16 cellular contexts compared by ENCODE assay signal in genomic region chr7:120334475-120334874, GRCh38.
A peak's percentile ranks its signal among the peaks of the same experiment; 100 is the strongest.
DNase-seq lines count a peak whose midpoint lies in the region; ATAC-seq and TF ChIP-seq lines count a peak whose summit lies in the region.
"Had no signal": no experiment of that assay in that cellular context is flagged by ENCODE, and none has a peak within 500 bp of the region (broad histone marks: within the 10 kb centered on the region; RNA-seq: fewer than 3 reads in every experiment).

No MANE protein-coding gene starts in this region.

- DNase-seq in Caco-2 (no peak), activated gamma-delta T cell treated with Interleukin-2 at 50 U/mL for 16 hours (no peak), HFFc6 (no peak)
- no peak for DNase-seq in activated CD4-positive, alpha-beta T cell treated with anti-CD3 and anti-CD28 coated beads for 4 hours
- DNase-seq: activated CD4-positive, alpha-beta T cell treated with anti-CD3 and anti-CD28 coated beads for 36 hours; activated effector memory CD4-positive, alpha-beta T cell treated with anti-CD3 and anti-CD28 coated beads, Interleukin-2, amount 50 U/mL, for 16 hours; body of pancreas; DND-41; effector memory CD4-positive, alpha-beta T cell; foreskin fibroblast; Peyer's patch; stimulated activated CD4-positive, alpha-beta T cell treated with anti-CD3 and anti-CD28 coated beads, Interleukin-2, amount 100 ng/mL, for 24 hours had no signal

- H3K36me3 ChIP-seq in Caco-2 (ENCODE audit: control insufficient read depth, insufficient read depth, low read length) = no peaks in the 10 kb centered on the region
- H3K36me3 ChIP-seq: Peyer's patch had no signal

- no peaks in the 10 kb centered on the region; the same call in 1 of the 2 replicates for H3K9me3 ChIP-seq in Caco-2
- H3K9me3 ChIP-seq: body of pancreas, Peyer's patch had no signal

- BruUV-seq in Caco-2 (replicated peaks; lab: Mats Ljungman, UMichigan) = no TSS peak

- no peaks in the 10 kb centered on the region for H3K9me3 Mint-ChIP-seq in Caco-2 (ENCODE audit: unreplicated experiment)
- peaks cover 13% of the 10 kb centered on the region; the same call in 1 of the 2 replicates for H3K9me3 Mint-ChIP-seq in HFFc6

- no peak overlapping the region for H3K4me3 ChIP-seq in Caco-2 (ENCODE audit: low read depth, low read length)
- H3K4me3 ChIP-seq: body of pancreas, Peyer's patch had no signal

- H3K4me1 Mint-ChIP-seq in Caco-2 (ENCODE audit: low read depth, unreplicated experiment) = no peaks in the 10 kb centered on the region
- H3K4me1 Mint-ChIP-seq in HFFc6 (ENCODE audit: low read depth) = no peaks in the 10 kb centered on the region
- H3K4me1 Mint-ChIP-seq: activated CD4-positive, alpha-beta T cell treated with anti-CD3 and anti-CD28 coated beads for 36 hours had no signal

- no peaks in the 10 kb centered on the region for H3K27me3 ChIP-seq in Caco-2 (replicated peaks; ENCODE audit: control insufficient read depth, insufficient read depth, low read length)
- H3K27me3 ChIP-seq: body of pancreas, Peyer's patch had no signal

- ATAC-seq in GM18517 (IDR thresholded peaks at IDR 0.05; ENCODE audit: unreplicated experiment) (peak; percentile 97), GM21360 (IDR thresholded peaks at IDR 0.05; ENCODE audit: unreplicated experiment) (peak; percentile 75), HG02852 (IDR thresholded peaks at IDR 0.05; ENCODE audit: unreplicated experiment) (peak; percentile 83), HG03439 (IDR thresholded peaks at IDR 0.05; ENCODE audit: unreplicated experiment) (peak; percentile 90)
- ATAC-seq: activated CD4-positive, alpha-beta T cell treated with anti-CD3 and anti-CD28 coated beads for 36 hours; body of pancreas had no signal

- H3K36me3 Mint-ChIP-seq in Caco-2 (ENCODE audit: insufficient read depth, unreplicated experiment) = no peaks in the 10 kb centered on the region
- H3K36me3 Mint-ChIP-seq in HFFc6 (ENCODE audit: low read depth) = no peaks in the 10 kb centered on the region

- H3K4me1 ChIP-seq in Caco-2 = no peaks in the 10 kb centered on the region
- H3K4me1 ChIP-seq: body of pancreas, Peyer's patch had no signal

- no peak overlapping the region for H3K4me3 Mint-ChIP-seq in Caco-2 (ENCODE audit: unreplicated experiment)
- no peak overlapping the region for H3K4me3 Mint-ChIP-seq in HFFc6
- H3K4me3 Mint-ChIP-seq: activated CD4-positive, alpha-beta T cell treated with anti-CD3 and anti-CD28 coated beads for 36 hours had no signal

- TF ChIP-seq CTCF in Caco-2 (IDR thresholded peaks at IDR 0.05; ENCODE audit: insufficient read depth in 1 of 2, low read depth in 1 of 2, low read length in 1 of 2, severe bottlenecking in 1 of 2, unreplicated experiment in 1 of 2) = no peak
- TF ChIP-seq CTCF in HFFc6 (IDR thresholded peaks at IDR 0.05) = no peak

- H3K27ac Mint-ChIP-seq in Caco-2 (ENCODE audit: unreplicated experiment) (no peak overlapping the region), HFFc6 (no peak overlapping the region)
- H3K27ac Mint-ChIP-seq: activated CD4-positive, alpha-beta T cell treated with anti-CD3 and anti-CD28 coated beads for 36 hours had no signal

- POLR2A ChIA-PET in Caco-2 (lab: Charles Lee) = no interaction called here

- intact Hi-C loops in Caco-2 (cut with micrococcal nuclease; ENCODE audit: unreplicated experiment) = no loop called here

- no peaks in the 10 kb centered on the region for H3K27me3 Mint-ChIP-seq in Caco-2 (ENCODE audit: insufficient read depth, unreplicated experiment)
- H3K27me3 Mint-ChIP-seq in HFFc6 (ENCODE audit: insufficient read depth) = no peaks in the 10 kb centered on the region
- H3K27me3 Mint-ChIP-seq: activated CD4-positive, alpha-beta T cell treated with anti-CD3 and anti-CD28 coated beads for 36 hours had no signal

- CTCF ChIA-PET in Caco-2 (lab: Charles Lee) = no interaction called here
